10 cellular contexts compared by ENCODE assay signal in genomic region chr9:93028448-93029006, GRCh38.
A peak's percentile ranks its signal among the peaks of the same experiment; 100 is the strongest.
DNase-seq lines count a peak whose midpoint lies in the region; ATAC-seq and TF ChIP-seq lines count a peak whose summit lies in the region.
"Had no signal": no experiment of that assay in that cellular context is flagged by ENCODE, and none has a peak within 500 bp of the region (broad histone marks: within the 10 kb centered on the region; RNA-seq: fewer than 3 reads in every experiment).

No MANE protein-coding gene starts in this region.

- no peak overlapping the region for H3K4me3 ChIP-seq in GM12864 (ENCODE audit: low read depth, low read length)
- H3K4me3 ChIP-seq: stomach had no signal

- DNase-seq in GM12864 (ENCODE audit: low read depth) (peak; percentile 7), NOMO-1 treated with dmso at 0.1 percent for 144 hours (lab: John Stamatoyannopoulos, UW; ENCODE audit: unreplicated experiment) (peak; percentile 60), activated T-helper 1 cell treated with Interleukin-2 at 50 U/mL for 16 hours (ENCODE audit: low read depth) (peak; percentile 60), globus pallidus (ENCODE audit: low spot score) (no peak), DMS53 treated with DMSO at 0.1 percent for 48 hours (lab: John Stamatoyannopoulos, UW; ENCODE audit: unreplicated experiment) (no peak), NCI-H748 (lab: John Stamatoyannopoulos, UW; ENCODE audit: unreplicated experiment) (no peak)
- DNase-seq in stimulated activated CD4-positive, alpha-beta T cell treated with anti-CD3 and anti-CD28 coated beads, Interleukin-1b, Interleukin-23, amount 100 ng/mL, for 48 hours, result peak; percentile 58
- DNase-seq: amniotic stem cell, stomach had no signal

- no peak for ATAC-seq in GM21723 (IDR thresholded peaks at IDR 0.05; ENCODE audit: unreplicated experiment)

- TF ChIP-seq CTCF in GM12864 (IDR thresholded peaks at IDR 0.05; ENCODE audit: low read depth, low read length, missing control alignments), result no peak

Comparison
In these comparisons a context has a peak if more than half of its experiments do, and no peak if none do; other contexts are left out.
1. DNase-seq: peak in GM12864 (single experiment), NOMO-1 treated with dmso at 0.1 percent for 144 hours (single experiment), activated T-helper 1 cell treated with Interleukin-2 at 50 U/mL for 16 hours (single experiment) and stimulated activated CD4-positive, alpha-beta T cell treated with anti-CD3 and anti-CD28 coated beads, Interleukin-1b, Interleukin-23, amount 100 ng/mL, for 48 hours (single experiment); none in globus pallidus (single experiment), DMS53 treated with DMSO at 0.1 percent for 48 hours (single experiment) and NCI-H748 (single experiment).